In the genomic region with DNA sequence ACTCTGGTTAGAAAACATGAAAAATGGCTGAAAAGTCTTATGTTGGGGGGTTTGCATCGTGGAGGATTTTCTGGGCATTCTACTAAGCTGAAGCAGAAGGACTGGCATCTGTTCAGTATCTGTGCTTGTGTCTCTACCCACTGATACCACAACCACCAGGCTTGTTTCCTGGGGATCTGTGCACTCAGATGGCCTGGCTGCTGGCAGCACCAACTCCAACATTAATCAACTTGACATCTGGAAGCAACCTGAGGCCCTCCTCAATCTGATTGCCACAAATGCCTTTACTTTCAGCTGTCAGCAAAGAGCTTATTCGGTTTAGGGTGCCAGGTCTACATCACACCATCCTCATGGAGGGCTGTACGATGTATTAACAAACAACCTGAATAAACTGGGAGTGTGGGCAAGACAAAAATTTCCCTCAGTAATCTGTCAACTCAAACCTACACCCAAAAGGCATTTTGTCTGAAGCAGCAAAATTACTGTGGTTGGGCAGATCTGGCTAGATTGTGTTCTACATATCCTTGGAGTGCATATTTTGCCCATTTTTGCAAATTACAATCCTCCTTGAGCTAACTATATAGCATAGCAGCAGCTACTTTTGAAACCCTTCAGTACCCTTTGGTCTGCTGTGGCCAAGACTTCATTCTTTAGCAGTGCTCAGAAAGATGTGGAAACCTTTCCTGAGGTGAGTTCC, we compare ENCODE assay signal across 19 cellular contexts.
DNase-seq lines count a peak whose midpoint lies in the region; ATAC-seq and TF ChIP-seq lines count a peak whose summit lies in the region.
"Had no signal": no experiment of that assay in that cellular context is flagged by ENCODE, and none has a peak within 500 bp of the region (broad histone marks: within the 10 kb centered on the region; RNA-seq: fewer than 3 reads in every experiment).

No MANE protein-coding gene starts in this region.

- H3K4me1 ChIP-seq in DND-41 (ENCODE audit: insufficient read depth, low read length) (peaks cover 12% of the 10 kb centered on the region), IMR-90 (ENCODE audit: control insufficient read depth, insufficient read depth, low read length) (peaks cover 31% of the 10 kb centered on the region)
- H3K4me1 ChIP-seq: left ventricle myocardium inferior had no signal

- H3K4me3 Mint-ChIP-seq in activated CD8-positive, alpha-beta memory T cell treated with anti-CD3 and anti-CD28 coated beads, Interleukin-2, amount 10 ng/mL, durations not matched to agents 7 days and 5 days: no peak overlapping the region
- H3K4me3 Mint-ChIP-seq: CD8-positive, alpha-beta memory T cell; stimulated activated naive CD8-positive, alpha-beta T cell treated with anti-CD3 and anti-CD28 coated beads, Interleukin-15, Interleukin-2, amounts not matched to agents 100 ng/mL and 50 ng/mL, for 24 hours had no signal

- no CpG with 5 or more reads among the region's 3 CpGs for WGBS in IMR-90 (ENCODE audit: extremely low coverage in 2 of 2, insufficient read length in 1 of 2), 2 experiments

- H3K36me3 Mint-ChIP-seq in activated CD8-positive, alpha-beta memory T cell treated with anti-CD3 and anti-CD28 coated beads, Interleukin-2, amount 10 ng/mL, durations not matched to agents 7 days and 5 days: no peaks in the 10 kb centered on the region
- H3K36me3 Mint-ChIP-seq: CD8-positive, alpha-beta memory T cell had no signal

- H3K18ac ChIP-seq in IMR-90 (ENCODE audit: low read depth, low read length): peak overlapping the region; percentile 80; the same call in 1 of the 2 replicates

- ATAC-seq in DND-41 (ENCODE audit: insufficient read depth, low read depth) (peak; percentile 93), IMR-90 (ENCODE audit: low read depth) (no peak), GM21737 (IDR thresholded peaks at IDR 0.05; ENCODE audit: unreplicated experiment) (no peak), GM18505 (IDR thresholded peaks at IDR 0.05; ENCODE audit: unreplicated experiment) (no peak)
- no peak for ATAC-seq in activated CD8-positive, alpha-beta memory T cell treated with anti-CD3 and anti-CD28 coated beads, Interleukin-2, amount 10 ng/mL, durations not matched to agents 7 days and 5 days

- H3K79me1 ChIP-seq in IMR-90 (ENCODE audit: low read depth in 1 of 2, low read length in 2 of 2): peaks cover 3 to 42% of the 10 kb centered on the region in 2 experiments; a peak in 3 of 4 replicates

- H3K27ac ChIP-seq in DND-41 (ENCODE audit: low read length): no peak overlapping the region
- peak overlapping the region; percentile 52; the same call in 1 of the 2 replicates for H3K27ac ChIP-seq in IMR-90 (ENCODE audit: insufficient read depth, low read length)
- H3K27ac ChIP-seq: left ventricle myocardium inferior, transverse colon had no signal

- H2AFZ ChIP-seq in DND-41 (ENCODE audit: low read depth, low read length) (no peak overlapping the region), IMR-90 (replicated peaks; ENCODE audit: low read length, poor library complexity) (peak overlapping the region; percentile 70)

- H3K9me3 Mint-ChIP-seq in activated CD8-positive, alpha-beta memory T cell treated with anti-CD3 and anti-CD28 coated beads, Interleukin-2, amount 10 ng/mL, durations not matched to agents 7 days and 5 days (ENCODE audit: low read depth): no peaks in the 10 kb centered on the region
- H3K9me3 Mint-ChIP-seq: CD8-positive, alpha-beta memory T cell; stimulated activated naive CD8-positive, alpha-beta T cell treated with anti-CD3 and anti-CD28 coated beads, Interleukin-15, Interleukin-2, amounts not matched to agents 100 ng/mL and 50 ng/mL, for 24 hours had no signal

- H2AK9ac ChIP-seq in IMR-90 (replicated peaks; ENCODE audit: low read depth, low read length, poor library complexity): peak overlapping the region; percentile 10

- dilution Hi-C loops in IMR-90 (cut with HindIII; ENCODE audit: low sequenced_read_pairs, unreplicated experiment): no loop called here

- H3K56ac ChIP-seq in IMR-90 (ENCODE audit: extremely low read depth, insufficient read depth, low read length): peak overlapping the region; percentile 88

- TF ChIP-seq POLR2A in IMR-90 (IDR thresholded peaks at IDR 0.05; ENCODE audit: low read depth, low read length) (no peak), GM18505 (IDR thresholded peaks at IDR 0.05; ENCODE audit: borderline replicate concordance, extremely low read depth, insufficient read depth, insufficient read length) (no peak)

- peak overlapping the region; percentile 97 for H3K14ac ChIP-seq in IMR-90 (replicated peaks; ENCODE audit: low read depth, low read length)

- in situ Hi-C loops in IMR-90 (cut with MboI; ENCODE audit: low sequenced_read_pairs): no loop called here

- H3K9ac ChIP-seq in DND-41 (ENCODE audit: low read depth, low read length): no peak overlapping the region
- H3K9ac ChIP-seq in IMR-90 (ENCODE audit: low read depth, low read length): no peak overlapping the region

- H2BK5ac ChIP-seq in IMR-90 (ENCODE audit: low read depth, low read length, poor library complexity, severe bottlenecking): peak overlapping the region; percentile 95

- H4K91ac ChIP-seq in IMR-90 (ENCODE audit: insufficient read depth, low read depth, low read length): peak overlapping the region; percentile 94

- intact Hi-C loops in IMR-90 (cut with micrococcal nuclease): no loop called here

- H2BK20ac ChIP-seq in IMR-90 (ENCODE audit: low read depth, low read length): peak overlapping the region; percentile 99

- H3K4me3 ChIP-seq in DND-41 (ENCODE audit: low read depth in 1 of 2, low read length in 2 of 2): no peak overlapping the region
- H3K4me3 ChIP-seq in IMR-90 (ENCODE audit: insufficient read depth, low read depth, low read length): no peak overlapping the region
- H3K4me3 ChIP-seq: left ventricle myocardium inferior, transverse colon had no signal

- H3K79me2 ChIP-seq in DND-41 (ENCODE audit: insufficient read depth, low read length): no peaks in the 10 kb centered on the region

- no peaks in the 10 kb centered on the region for H3K4me1 Mint-ChIP-seq in activated CD8-positive, alpha-beta memory T cell treated with anti-CD3 and anti-CD28 coated beads, Interleukin-2, amount 10 ng/mL, durations not matched to agents 7 days and 5 days
- H3K4me1 Mint-ChIP-seq: CD8-positive, alpha-beta memory T cell had no signal

- H2BK15ac ChIP-seq in IMR-90 (ENCODE audit: low read depth, low read length): peak overlapping the region; percentile 88

- no peak overlapping the region for H3K4me2 ChIP-seq in DND-41 (ENCODE audit: insufficient read depth, low read length)
- peak overlapping the region; percentile 23; the same call in 1 of the 2 replicates for H3K4me2 ChIP-seq in IMR-90 (ENCODE audit: low read depth, low read length)

- H4K20me1 ChIP-seq in DND-41 (ENCODE audit: insufficient read depth, low read length) (no peaks in the 10 kb centered on the region), IMR-90 (ENCODE audit: insufficient read depth, low read length) (peaks cover 4% of the 10 kb centered on the region; the same call in 1 of the 2 replicates)

- peak overlapping the region; percentile 95 for H3K23ac ChIP-seq in IMR-90 (ENCODE audit: low read depth, low read length)

- peak overlapping the region; percentile 99 for H3K4ac ChIP-seq in IMR-90 (ENCODE audit: low read depth, low read length)

- POLR2A ChIA-PET in IMR-90 (lab: Charles Lee; ENCODE audit: unreplicated experiment): interaction anchor here (0.6 kb wide), 1 partner anchor 43 kb away, joined by 4 read pairs; no protein-coding TSS in a partner anchor

- BruUV-seq in IMR-90 (replicated peaks; lab: Mats Ljungman, UMichigan): no TSS peak

- no peak for TF ChIP-seq RAD21 in IMR-90 (IDR thresholded peaks at IDR 0.05; ENCODE audit: low read length)

- peak overlapping the region; percentile 83; the same call in 1 of the 2 replicates for H4K5ac ChIP-seq in IMR-90 (ENCODE audit: low read depth, low read length)

- TF ChIP-seq CTCF in DND-41 (IDR thresholded peaks at IDR 0.05; ENCODE audit: borderline replicate concordance, extremely low read depth, low read length, poor library complexity, severe bottlenecking) (no peak), IMR-90 (conservative IDR thresholded peaks at IDR 0.05; ENCODE audit: low read depth, low read length) (no peak)

- no peak overlapping the region for H3K27ac Mint-ChIP-seq in activated CD8-positive, alpha-beta memory T cell treated with anti-CD3 and anti-CD28 coated beads, Interleukin-2, amount 10 ng/mL, durations not matched to agents 7 days and 5 days
- H3K27ac Mint-ChIP-seq: stimulated activated naive CD8-positive, alpha-beta T cell treated with anti-CD3 and anti-CD28 coated beads, Interleukin-15, Interleukin-2, amounts not matched to agents 100 ng/mL and 50 ng/mL, for 24 hours had no signal

- H3K9me1 ChIP-seq in IMR-90 (ENCODE audit: insufficient read depth, low read length): peaks cover 31% of the 10 kb centered on the region

- H2AK5ac ChIP-seq in IMR-90 (ENCODE audit: low read depth, low read length): peak overlapping the region; percentile 98

- peak overlapping the region; percentile 82 to 95 for H4K8ac ChIP-seq in IMR-90 (ENCODE audit: low read depth in 2 of 2, low read length in 2 of 2)

- H3K27me3 Mint-ChIP-seq in activated CD8-positive, alpha-beta memory T cell treated with anti-CD3 and anti-CD28 coated beads, Interleukin-2, amount 10 ng/mL, durations not matched to agents 7 days and 5 days: peaks cover 54% of the 10 kb centered on the region

- DNase-seq in DND-41 (peak; percentile 53), IMR-90 (no peak), amniotic epithelial cell (ENCODE audit: low read depth) (peak; percentile 61), myocyte (ENCODE audit: low read depth) (peak; percentile 88), NCI-H187 (lab: John Stamatoyannopoulos, UW) (no peak)
- DNase-seq in activated CD8-positive, alpha-beta memory T cell treated with anti-CD3 and anti-CD28 coated beads, Interleukin-2, amount 10 ng/mL, durations not matched to agents 7 days and 5 days: no peak
- DNase-seq: activated CD4-positive, CD25-positive, alpha-beta regulatory T cell treated with anti-CD3 and anti-CD28 coated beads, Interleukin-2, amount 50 U/mL, for 72 hours; activated CD8-positive, alpha-beta memory T cell treated with anti-CD3 and anti-CD28 coated beads for 24 hours; CD8-positive, alpha-beta memory T cell; DMS79; KBM-7; left ventricle myocardium inferior; NCI-H1694; small intestine; stimulated activated CD4-positive, alpha-beta T cell treated with anti-CD3 and anti-CD28 coated beads, Interleukin-2, amount 100 ng/mL, for 48 hours; transverse colon had no signal

- no peaks in the 10 kb centered on the region for H3K27me3 ChIP-seq in DND-41 (ENCODE audit: insufficient read depth, low read length, poor library complexity)
- H3K27me3 ChIP-seq in IMR-90 (ENCODE audit: control insufficient read depth, insufficient read depth, low read length): no peaks in the 10 kb centered on the region

- no peaks in the 10 kb centered on the region for H3K9me3 ChIP-seq in DND-41 (ENCODE audit: insufficient read depth, low read length, severe bottlenecking)
- no peaks in the 10 kb centered on the region for H3K9me3 ChIP-seq in IMR-90 (ENCODE audit: control insufficient read depth, insufficient read depth, low read length)
- H3K9me3 ChIP-seq: left ventricle myocardium inferior, transverse colon had no signal

- H3K36me3 ChIP-seq in DND-41 (ENCODE audit: insufficient read depth, low read length) (no peaks in the 10 kb centered on the region), IMR-90 (ENCODE audit: control insufficient read depth, insufficient read depth, low read length) (no peaks in the 10 kb centered on the region)
- H3K36me3 ChIP-seq: left ventricle myocardium inferior, transverse colon had no signal

- CTCF ChIA-PET in IMR-90 (lab: Yijun Ruan, JAX): no interaction called here
- CTCF ChIA-PET in activated CD8-positive, alpha-beta memory T cell treated with anti-CD3 and anti-CD28 coated beads, Interleukin-2, amount 10 ng/mL, durations not matched to agents 7 days and 5 days (lab: Charles Lee): no interaction called here

- H2BK120ac ChIP-seq in IMR-90 (ENCODE audit: low read depth, low read length): peak overlapping the region; percentile 99

Comparison
In these comparisons a context has a peak if more than half of its experiments do, and no peak if none do; other contexts are left out.
1. DNase-seq: peak in DND-41 (single experiment), amniotic epithelial cell (single experiment) and myocyte (single experiment); none in IMR-90 (single experiment), NCI-H187 (0 of 2) and activated CD8-positive, alpha-beta memory T cell treated with anti-CD3 and anti-CD28 coated beads, Interleukin-2, amount 10 ng/mL, durations not matched to agents 7 days and 5 days (single experiment).